17 cellular contexts compared by ENCODE assay signal in the genomic region with DNA sequence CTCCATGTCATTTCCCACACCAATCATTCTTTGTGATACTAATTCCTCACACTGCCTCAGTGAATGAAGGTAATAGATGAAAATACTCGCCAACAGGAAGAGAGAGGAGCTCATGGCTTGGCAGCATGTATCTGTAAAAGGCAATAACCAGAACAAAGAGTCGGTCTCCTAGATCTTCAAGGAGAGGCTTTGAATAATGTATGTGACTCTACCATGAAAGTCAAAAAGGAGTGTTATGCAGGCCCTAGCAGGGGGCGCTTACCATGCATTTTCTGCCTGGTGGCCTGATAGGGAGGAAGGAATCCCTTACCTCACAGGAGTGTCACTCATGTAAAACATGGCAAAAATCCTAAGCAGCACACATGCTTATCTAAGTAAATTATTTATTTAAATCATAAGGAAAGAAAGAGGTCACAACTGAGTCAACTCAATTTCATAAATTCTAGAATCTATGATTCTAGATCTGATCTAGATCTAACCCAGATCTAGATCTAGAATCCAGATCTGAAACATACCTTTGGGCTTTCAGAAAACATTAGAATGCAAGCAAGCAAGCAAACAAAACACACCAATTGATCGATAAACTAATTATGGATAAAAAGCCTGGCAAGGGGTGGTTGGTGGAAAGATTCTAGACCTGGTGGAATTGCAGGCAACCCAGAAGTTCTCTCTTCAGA.
DNase-seq lines count a peak whose midpoint lies in the region; ATAC-seq and TF ChIP-seq lines count a peak whose summit lies in the region.
"Had no signal": no experiment of that assay in that cellular context is flagged by ENCODE, and none has a peak within 500 bp of the region (broad histone marks: within the 10 kb centered on the region; RNA-seq: fewer than 3 reads in every experiment).

No MANE protein-coding gene starts in this region.

- TF ChIP-seq EP300 in stomach (IDR thresholded peaks at IDR 0.05): no peak

- no peak for TF ChIP-seq POLR2A in stomach (IDR thresholded peaks at IDR 0.05)

- H3K9me3 Mint-ChIP-seq in WTC11: peaks cover 8% of the 10 kb centered on the region
- H3K9me3 Mint-ChIP-seq: CD8-positive, alpha-beta T cell had no signal

- DNase-seq in WTC11 (ENCODE audit: low spot score): peak; percentile 18
- peak; percentile 39 for DNase-seq in iPS-NIHi7 (ENCODE audit: extremely low spot score)
- DNase-seq in smooth muscle cell (lab: John Stamatoyannopoulos, UW; ENCODE audit: unreplicated experiment): no peak
- DNase-seq in stomach: no peak
- no peak for DNase-seq in MG63
- DNase-seq in ACHN: no peak
- DNase-seq: CD8-positive, alpha-beta T cell; MM.1S; NCI-H1092; NCI-H1436; NCI-H187 treated with DMSO at 0.1 percent for 48 hours; NCI-H69; SIG-M5; SK-N-SH had no signal

- H3K4me1 ChIP-seq in HUES64 (ENCODE audit: insufficient read depth, low read length) (peaks cover 3% of the 10 kb centered on the region; the same call in 1 of the 2 replicates), smooth muscle cell (ENCODE audit: low read depth) (peaks cover 4% of the 10 kb centered on the region), stomach (peaks cover 0 to 8% (median 2%) of the 10 kb centered on the region in 4 donors)

- H3K9me3 ChIP-seq in HUES64 (ENCODE audit: insufficient read depth, low read depth, low read length): no peaks in the 10 kb centered on the region
- no peaks in the 10 kb centered on the region for H3K9me3 ChIP-seq in smooth muscle cell (replicated peaks; ENCODE audit: low read depth)
- H3K9me3 ChIP-seq in stomach: no peaks in the 10 kb centered on the region
- H3K9me3 ChIP-seq in MG63: no peaks in the 10 kb centered on the region
- H3K9me3 ChIP-seq: BLaER1 treated with 17β-estradiol and CSF1 and Interleukin-3, amounts not matched to agents 10 nM and 100 nM; SK-N-SH had no signal

- H3K79me2 ChIP-seq in smooth muscle cell (ENCODE audit: low read depth): no peaks in the 10 kb centered on the region

- CTCF ChIA-PET in WTC11 (lab: Charles Lee): no interaction called here

- intact Hi-C loops in stomach (cut with DNase I; ENCODE audit: low total_unique reads): no loop called here

- H4K20me1 ChIP-seq in smooth muscle cell (ENCODE audit: low read depth): no peaks in the 10 kb centered on the region
- H4K20me1 ChIP-seq: BLaER1 treated with 17β-estradiol and CSF1 and Interleukin-3, amounts not matched to agents 10 nM and 100 nM had no signal

- POLR2A ChIA-PET in WTC11 (lab: Charles Lee): no interaction called here

- no peaks in the 10 kb centered on the region for H3K36me3 ChIP-seq in HUES64 (ENCODE audit: insufficient read depth, low read length)
- H3K36me3 ChIP-seq in smooth muscle cell (ENCODE audit: low read depth): no peaks in the 10 kb centered on the region
- no peaks in the 10 kb centered on the region for H3K36me3 ChIP-seq in stomach
- H3K36me3 ChIP-seq in MG63: no peaks in the 10 kb centered on the region
- H3K36me3 ChIP-seq: BLaER1 treated with 17β-estradiol and CSF1 and Interleukin-3, amounts not matched to agents 10 nM and 100 nM had no signal

- ATAC-seq in WTC11 (peak; percentile 72), HG03175 (IDR thresholded peaks at IDR 0.05; ENCODE audit: unreplicated experiment) (no peak)
- ATAC-seq: CD8-positive, alpha-beta T cell had no signal

- no peak overlapping the region for H3K4me2 ChIP-seq in smooth muscle cell
- H3K4me2 ChIP-seq: SK-N-SH had no signal

- peak overlapping the region; percentile 58 for H2AFZ ChIP-seq in smooth muscle cell (ENCODE audit: low read depth)

- H3K4me1 Mint-ChIP-seq in WTC11: peaks cover 17% of the 10 kb centered on the region

- peaks cover 7% of the 10 kb centered on the region for H3F3A ChIP-seq in smooth muscle cell (ENCODE audit: low read depth)

- H3K27me3 ChIP-seq in HUES64 (ENCODE audit: insufficient read depth, low read length) (no peaks in the 10 kb centered on the region), smooth muscle cell (ENCODE audit: low read depth) (no peaks in the 10 kb centered on the region), stomach (no peaks in the 10 kb centered on the region), MG63 (no peaks in the 10 kb centered on the region)
- H3K27me3 ChIP-seq: BLaER1 treated with 17β-estradiol and CSF1 and Interleukin-3, amounts not matched to agents 10 nM and 100 nM had no signal

- H3K27ac ChIP-seq in HUES64 (ENCODE audit: low read depth, low read length) (peak overlapping the region; percentile 33; the same call in 1 of the 2 replicates), smooth muscle cell (ENCODE audit: low read depth) (no peak overlapping the region), stomach (no peak overlapping the region)

- H3K9ac ChIP-seq in HUES64 (ENCODE audit: low read depth, low read length): no peak overlapping the region
- no peak overlapping the region for H3K9ac ChIP-seq in smooth muscle cell (ENCODE audit: low read depth)
- H3K9ac ChIP-seq: BLaER1 treated with 17β-estradiol and CSF1 and Interleukin-3, amounts not matched to agents 10 nM and 100 nM; SK-N-SH had no signal

- H3K4me3 ChIP-seq in HUES64 (ENCODE audit: low read length): no peak overlapping the region
- H3K4me3 ChIP-seq in smooth muscle cell: no peak overlapping the region
- no peak overlapping the region for H3K4me3 ChIP-seq in stomach
- no peak overlapping the region for H3K4me3 ChIP-seq in MG63
- H3K4me3 ChIP-seq: BLaER1 treated with 17β-estradiol and CSF1 and Interleukin-3, amounts not matched to agents 10 nM and 100 nM had no signal

- TF ChIP-seq CTCF in WTC11 (IDR thresholded peaks at IDR 0.05) (no peak), smooth muscle cell (IDR thresholded peaks at IDR 0.05; ENCODE audit: borderline replicate concordance, insufficient read depth, poor library complexity, severe bottlenecking) (no peak), stomach (IDR thresholded peaks at IDR 0.05) (no peak)

- WGBS in HUES64: 51% methylated on average over 4 of the region's 4 CpGs
- WGBS in smooth muscle cell (ENCODE audit: low lambda C conversion rate): 95% methylated on average over 4 of the region's 4 CpGs
- 80 to 93% (median 90%) methylated on average over 4 of the region's 4 CpGs for WGBS in stomach, 5 donors

- H3K27me3 Mint-ChIP-seq in WTC11 (ENCODE audit: low read depth): no peaks in the 10 kb centered on the region; the same call in 1 of the 2 replicates

- no peak overlapping the region for H3K4me3 Mint-ChIP-seq in WTC11
- H3K4me3 Mint-ChIP-seq: CD8-positive, alpha-beta T cell had no signal

- H3K36me3 Mint-ChIP-seq in WTC11: 0 out of 2 replicates have a peak, but pooled peaks cover 3% of the 10 kb centered on the region
- H3K36me3 Mint-ChIP-seq: CD8-positive, alpha-beta T cell had no signal

- in situ Hi-C loops in ACHN (cut with HindIII; ENCODE audit: low pct_ligation_motif_present, low pct_unique_long_range_greater_than_20kb, low sequenced_read_pairs): no loop called here

- H3K27ac Mint-ChIP-seq in WTC11: peak overlapping the region; percentile 32; the same call in 1 of the 2 replicates
- H3K27ac Mint-ChIP-seq: CD8-positive, alpha-beta T cell had no signal

TF ChIP-seq in WTC11, 78 proteins besides CTCF, POLR2A, EP300 and RAD21:
- TF ChIP-seq TEAD4 (CRISPR knock-in tag; IDR thresholded peaks at IDR 0.05): no peak
- TF ChIP-seq, protein P1, sequence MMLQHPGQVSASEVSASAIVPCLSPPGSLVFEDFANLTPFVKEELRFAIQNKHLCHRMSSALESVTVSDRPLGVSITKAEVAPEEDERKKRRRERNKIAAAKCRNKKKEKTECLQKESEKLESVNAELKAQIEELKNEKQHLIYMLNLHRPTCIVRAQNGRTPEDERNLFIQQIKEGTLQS (CRISPR knock-in tag; conservative IDR thresholded peaks at IDR 0.05): no peak
- TF ChIP-seq, protein P2, sequence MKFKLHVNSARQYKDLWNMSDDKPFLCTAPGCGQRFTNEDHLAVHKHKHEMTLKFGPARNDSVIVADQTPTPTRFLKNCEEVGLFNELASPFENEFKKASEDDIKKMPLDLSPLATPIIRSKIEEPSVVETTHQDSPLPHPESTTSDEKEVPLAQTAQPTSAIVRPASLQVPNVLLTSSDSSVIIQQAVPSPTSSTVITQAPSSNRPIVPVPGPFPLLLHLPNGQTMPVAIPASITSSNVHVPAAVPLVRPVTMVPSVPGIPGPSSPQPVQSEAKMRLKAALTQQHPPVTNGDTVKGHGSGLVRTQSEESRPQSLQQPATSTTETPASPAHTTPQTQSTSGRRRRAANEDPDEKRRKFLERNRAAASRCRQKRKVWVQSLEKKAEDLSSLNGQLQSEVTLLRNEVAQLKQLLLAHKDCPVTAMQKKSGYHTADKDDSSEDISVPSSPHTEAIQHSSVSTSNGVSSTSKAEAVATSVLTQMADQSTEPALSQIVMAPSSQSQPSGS (CRISPR knock-in tag; IDR thresholded peaks at IDR 0.05; ENCODE audit: borderline replicate concordance, low read depth): no peak
- TF ChIP-seq TCF7 (CRISPR knock-in tag; IDR thresholded peaks at IDR 0.05; ENCODE audit: low read depth): no peak
- no peak for TF ChIP-seq MYBL2 (CRISPR knock-in tag; IDR thresholded peaks at IDR 0.05)

Comparison
In these comparisons a context has a peak if more than half of its experiments do, and no peak if none do; other contexts are left out.
1. DNase-seq: peak in WTC11 (single experiment) and iPS-NIHi7 (single experiment); none in smooth muscle cell (single experiment), stomach (single experiment), MG63 (single experiment) and ACHN (single experiment).